Comparison of ENCODE assay signal across 15 cellular contexts in genomic region chr1:212386029-212386428, GRCh38. TPM values are rescaled to one million over a fixed set of nuclear protein-coding genes. Genes with fewer than 3 reads are reported as not detected.
DNase-seq lines count a peak whose midpoint lies in the region; ATAC-seq and TF ChIP-seq lines count a peak whose summit lies in the region.
"Had no signal": no experiment of that assay in that cellular context is flagged by ENCODE, and none has a peak within 500 bp of the region (broad histone marks: within the 10 kb centered on the region; RNA-seq: fewer than 3 reads in every experiment).

No MANE protein-coding gene starts in this region.

- H3K4me1 Mint-ChIP-seq in stimulated activated naive CD8-positive, alpha-beta T cell treated with anti-CD3 and anti-CD28 coated beads, Interleukin-15, amount 100 ng/mL, for 72 hours = peaks cover 9% of the 10 kb centered on the region
- H3K4me1 Mint-ChIP-seq in endodermal cell = no peaks in the 10 kb centered on the region

- no peaks in the 10 kb centered on the region for H3K27me3 Mint-ChIP-seq in stimulated activated naive CD8-positive, alpha-beta T cell treated with anti-CD3 and anti-CD28 coated beads, Interleukin-15, amount 100 ng/mL, for 72 hours
- H3K27me3 Mint-ChIP-seq in endodermal cell (ENCODE audit: insufficient read depth) = no peaks in the 10 kb centered on the region

- intact Hi-C loops in psoas muscle (cut with DNase I) = no loop called here

- H3K9me3 ChIP-seq in endodermal cell (ENCODE audit: control insufficient read depth, low read length) (peaks cover 30% of the 10 kb centered on the region), psoas muscle (no peaks in the 10 kb centered on the region)

- H3K4me1 ChIP-seq in endodermal cell (ENCODE audit: control insufficient read depth, insufficient read depth, low read length) (no peaks in the 10 kb centered on the region), psoas muscle (no peaks in the 10 kb centered on the region)

- H3K4me3 ChIP-seq in endodermal cell (ENCODE audit: low read length) = no peak overlapping the region
- no peak overlapping the region for H3K4me3 ChIP-seq in psoas muscle
- H3K4me3 ChIP-seq: BLaER1 treated with 17β-estradiol and CSF1 and Interleukin-3, amounts not matched to agents 10 nM and 100 nM had no signal

- no peak overlapping the region for H3K27ac ChIP-seq in endodermal cell (ENCODE audit: low read depth, low read length)
- no peak overlapping the region for H3K27ac ChIP-seq in psoas muscle
- H3K27ac ChIP-seq: BLaER1 treated with 17β-estradiol and CSF1 and Interleukin-3, amounts not matched to agents 10 nM and 100 nM had no signal

- H3K9me3 Mint-ChIP-seq in stimulated activated naive CD8-positive, alpha-beta T cell treated with anti-CD3 and anti-CD28 coated beads, Interleukin-15, amount 100 ng/mL, for 72 hours = peaks cover 6 to 8% of the 10 kb centered on the region in 2 donors
- H3K9me3 Mint-ChIP-seq in endodermal cell = peaks cover 21% of the 10 kb centered on the region

- TF ChIP-seq CTCF in endodermal cell (conservative IDR thresholded peaks at IDR 0.05) (no peak), psoas muscle (IDR thresholded peaks at IDR 0.05) (no peak), omental fat pad (IDR thresholded peaks at IDR 0.05) (no peak)

- peaks cover 85% of the 10 kb centered on the region for H3K36me3 ChIP-seq in endodermal cell (ENCODE audit: control insufficient read depth, insufficient read depth, low read length)
- H3K36me3 ChIP-seq in psoas muscle (ENCODE audit: insufficient read depth in 1 of 2, low read depth in 1 of 2) = no peaks in the 10 kb centered on the region

- no peaks in the 10 kb centered on the region for H3K27me3 ChIP-seq in endodermal cell (ENCODE audit: control insufficient read depth, insufficient read depth, low read length, poor library complexity, severe bottlenecking)
- no peaks in the 10 kb centered on the region for H3K27me3 ChIP-seq in psoas muscle (ENCODE audit: insufficient read depth in 3 of 3, low read length in 2 of 3)
- H3K27me3 ChIP-seq: BLaER1 treated with 17β-estradiol and CSF1 and Interleukin-3, amounts not matched to agents 10 nM and 100 nM had no signal

- 76% methylated on average over 1 of the region's 1 CpG; no CpG with 5 or more reads in 1 of the 2 experiments for WGBS in endodermal cell (ENCODE audit: insufficient coverage in 1 of 2, insufficient read length in 1 of 2), 2 experiments
- 20 to 50% (median 29%) methylated on average over 1 of the region's 1 CpG for WGBS in psoas muscle, 3 donors

- H3K9ac ChIP-seq in endodermal cell (ENCODE audit: extremely low read depth, low read length, poor library complexity, severe bottlenecking) = no peak overlapping the region
- H3K9ac ChIP-seq: BLaER1 treated with 17β-estradiol and CSF1 and Interleukin-3, amounts not matched to agents 10 nM and 100 nM had no signal

- DNase-seq in stimulated activated naive CD8-positive, alpha-beta T cell treated with anti-CD3 and anti-CD28 coated beads, Interleukin-15, Interleukin-2, amounts not matched to agents 100 U/mL and 50 U/mL, for 24 hours = no peak
- no peak for DNase-seq in stimulated activated naive CD8-positive, alpha-beta T cell treated with anti-CD3 and anti-CD28 coated beads, Interleukin-15, amount 100 ng/mL, for 72 hours
- DNase-seq in endodermal cell (peak; percentile 32), psoas muscle (no peak), omental fat pad (ENCODE audit: low spot score) (no peak)
- no peak for DNase-seq in stimulated activated CD4-positive, alpha-beta T cell treated with anti-CD3 and anti-CD28 coated beads, Interleukin-2, amount 100 ng/mL, for 24 hours
- DNase-seq: DMS79 treated with DMSO at 0.1 percent for 48 hours, MM.1S, NCI-H1092 treated with DMSO at 0.1 percent for 48 hours, NCI-H2081, NCI-H2171 treated with DMSO at 0.1 percent for 48 hours, NCI-H446 had no signal

- no peak overlapping the region for H3K4me3 Mint-ChIP-seq in stimulated activated naive CD8-positive, alpha-beta T cell treated with anti-CD3 and anti-CD28 coated beads, Interleukin-15, amount 100 ng/mL, for 72 hours
- H3K4me3 Mint-ChIP-seq in endodermal cell = no peak overlapping the region

- H3K36me3 Mint-ChIP-seq in endodermal cell (ENCODE audit: low read depth) = peaks cover 74% of the 10 kb centered on the region

- H3K27ac Mint-ChIP-seq in stimulated activated naive CD8-positive, alpha-beta T cell treated with anti-CD3 and anti-CD28 coated beads, Interleukin-15, amount 100 ng/mL, for 72 hours = no peak overlapping the region
- no peak overlapping the region for H3K27ac Mint-ChIP-seq in endodermal cell

- ATAC-seq in stimulated activated naive CD8-positive, alpha-beta T cell treated with anti-CD3 and anti-CD28 coated beads, Interleukin-15, Interleukin-2, amounts not matched to agents 100 U/mL and 50 U/mL, for 24 hours = peak; percentile 14
- ATAC-seq in stimulated activated naive CD8-positive, alpha-beta T cell treated with anti-CD3 and anti-CD28 coated beads, Interleukin-15, amount 100 ng/mL, for 72 hours = no peak
- peak in 3 of 4 donors; percentile 41 to 74 (median 74) for ATAC-seq in psoas muscle
- no peak for ATAC-seq in omental fat pad (ENCODE audit: low FRiP score)
- ATAC-seq in GM18867 (IDR thresholded peaks at IDR 0.05; ENCODE audit: unreplicated experiment) = no peak
- ATAC-seq: Right ventricle myocardium inferior had no signal

RNA-seq across cellular contexts. Expression of gene PACC1, which starts 28.7 kb away (rescaled TPM):
- total RNA-seq in endodermal cell (10 to 100 TPM; 17.3 to 27.4 TPM), psoas muscle (1 to 10 TPM; 1.1 to 2.3 (median 1.9) TPM), omental fat pad (1 to 10 TPM; 3.4 to 6.2 (median 5.8) TPM)
- polyA plus RNA-seq in endodermal cell (2013, experiment 1 of 2) = 31.0 TPM
- polyA plus RNA-seq in endodermal cell (2013, experiment 2 of 2) = 28.6 TPM
- polyA plus RNA-seq in psoas muscle = 1 to 10 TPM; 2.8 to 5.6 (median 3.3) TPM

RNA-seq across cellular contexts. Expression of gene NENF, which starts 46.7 kb away (rescaled TPM):
- total RNA-seq in endodermal cell (10 to 100 TPM; 27.0 to 35.3 TPM), psoas muscle (10 to 100 TPM; 60.6 to 74.9 (median 66.7) TPM), omental fat pad (10 to 100 TPM; 47.4 to 53.8 (median 52.1) TPM)
- polyA plus RNA-seq in endodermal cell (2013, experiment 1 of 2) = 22.5 TPM
- 20.2 TPM for polyA plus RNA-seq in endodermal cell (2013, experiment 2 of 2)
- polyA plus RNA-seq in psoas muscle = 10 to 100 TPM; 59.3 to 72.0 (median 60.1) TPM

Comparison
In these comparisons a context has a peak if more than half of its experiments do, and no peak if none do; other contexts are left out.
1. ATAC-seq: peak in stimulated activated naive CD8-positive, alpha-beta T cell treated with anti-CD3 and anti-CD28 coated beads, Interleukin-15, Interleukin-2, amounts not matched to agents 100 U/mL and 50 U/mL, for 24 hours (single experiment) and psoas muscle (3 of 4); none in stimulated activated naive CD8-positive, alpha-beta T cell treated with anti-CD3 and anti-CD28 coated beads, Interleukin-15, amount 100 ng/mL, for 72 hours (single experiment), omental fat pad (single experiment) and GM18867 (single experiment).